In genomic region chr1:110280804-110281203, GRCh38 we compare ENCODE assay signal across 1 cellular context.
A peak's percentile ranks its signal among the peaks of the same experiment; 100 is the strongest.
TF ChIP-seq lines count a peak whose summit lies in the region.

No MANE protein-coding gene starts in this region.

TF ChIP-seq in K562, 482 proteins besides CTCF, POLR2A, EP300 and RAD21 (continued from another document):
- TF ChIP-seq HES1 (IDR thresholded peaks at IDR 0.05; ENCODE audit: low read depth), result no peak
- TF ChIP-seq NFIC (IDR thresholded peaks at IDR 0.05), result peak; percentile 39; the same call in 1 of the 2 replicates
- TF ChIP-seq SREBF2 (CRISPR knock-in tag; IDR thresholded peaks at IDR 0.05), result no peak
- TF ChIP-seq SNRNP70 (optimal IDR thresholded peaks at IDR 0.05; ENCODE audit: low read depth, low read length), result no peak
